In the genomic region with DNA sequence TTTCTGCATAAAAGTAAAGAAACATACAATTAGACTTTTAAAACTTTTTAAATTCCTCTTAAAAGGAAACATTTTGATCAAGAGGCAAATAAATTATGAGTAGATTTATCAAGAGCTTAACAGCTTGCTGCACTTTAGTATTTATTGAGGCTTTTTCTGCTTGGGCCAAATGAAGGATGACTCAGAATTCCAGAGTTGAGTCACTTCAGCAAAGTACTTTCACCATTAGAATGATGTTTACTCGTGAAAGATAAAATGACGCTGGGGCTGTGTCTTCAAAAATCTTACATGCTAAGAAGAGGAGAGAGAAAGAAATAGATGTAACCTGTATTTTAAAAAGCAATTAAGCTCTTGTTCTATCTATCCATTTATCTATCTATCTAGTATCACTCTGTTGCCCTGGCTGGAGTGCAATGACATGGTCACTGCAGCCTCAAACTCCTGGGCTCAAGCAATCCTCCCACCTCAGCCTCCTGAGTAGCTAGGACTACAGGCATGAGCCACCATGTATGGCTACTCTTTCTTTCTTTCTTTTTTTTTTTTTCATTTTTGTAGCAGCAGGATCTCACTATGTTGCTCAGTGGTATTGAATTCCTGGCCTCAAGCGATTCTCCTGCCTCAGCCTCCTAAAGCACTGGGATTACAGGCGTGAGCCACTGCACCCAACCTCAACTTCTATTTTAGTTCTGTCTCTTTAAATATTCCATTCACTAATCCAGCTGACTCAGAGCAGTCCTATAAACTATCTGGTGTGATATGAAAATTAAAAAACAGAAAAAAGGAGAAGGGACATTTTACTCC, we compare ENCODE assay signal across 9 cellular contexts.
DNase-seq lines count a peak whose midpoint lies in the region; ATAC-seq and TF ChIP-seq lines count a peak whose summit lies in the region.
"Had no signal": no experiment of that assay in that cellular context is flagged by ENCODE, and none has a peak within 500 bp of the region (broad histone marks: within the 10 kb centered on the region; RNA-seq: fewer than 3 reads in every experiment).

No MANE protein-coding gene starts in this region.

- H3K4me1 ChIP-seq in spleen: peaks cover 0 to 20% (median 9%) of the 10 kb centered on the region in 6 donors

- TF ChIP-seq CTCF in AG09319 (IDR thresholded peaks at IDR 0.05; ENCODE audit: low read depth, low read length) (no peak), spleen (IDR thresholded peaks at IDR 0.05 in 8 of 11, conservative IDR thresholded peaks at IDR 0.05 in 3 of 11) (no peak)

- H3K27me3 ChIP-seq in spleen (replicated peaks in 1 of 7): no peaks in the 10 kb centered on the region
- H3K27me3 ChIP-seq: cardiac muscle cell had no signal

- H3K27ac ChIP-seq in spleen: no peak overlapping the region
- H3K27ac ChIP-seq: cardiac muscle cell had no signal

- intact Hi-C loops in spleen (cut with DNase I; ENCODE audit: low total_unique reads): no loop called here

- no peak overlapping the region for H3K4me3 ChIP-seq in spleen
- H3K4me3 ChIP-seq: cardiac muscle cell had no signal

- TF ChIP-seq POLR2A in spleen (IDR thresholded peaks at IDR 0.05): no peak

- WGBS in spleen, 5 donors: 73 to 89% (median 82%) methylated on average over 4 of the region's 4 CpGs

- ATAC-seq in GM21786 (IDR thresholded peaks at IDR 0.05; ENCODE audit: unreplicated experiment): peak; percentile 88
- ATAC-seq in SK-N-SH treated with all-trans-retinoic acid at 6 μM for 48 hours: peak; percentile 87
- ATAC-seq in GM19328 (IDR thresholded peaks at IDR 0.05; ENCODE audit: unreplicated experiment): no peak

- peaks cover 0 to 29% (median 0%) of the 10 kb centered on the region in 6 donors for H3K36me3 ChIP-seq in spleen
- H3K36me3 ChIP-seq: cardiac muscle cell had no signal

- DNase-seq in AG09319 (ENCODE audit: extremely low read depth, low read depth): peak; percentile 49
- peak; percentile 95 for DNase-seq in iris pigment epithelial cell (ENCODE audit: low read depth)
- no peak for DNase-seq in mucosa of gallbladder (ENCODE audit: low spot score)
- no peak for DNase-seq in NCI-H1105 (lab: John Stamatoyannopoulos, UW)
- no peak for DNase-seq in spleen

- H3K9me3 ChIP-seq in spleen: no peaks in the 10 kb centered on the region

TF ChIP-seq in SK-N-SH treated with all-trans-retinoic acid at 6 μM for 48 hours, 23 proteins besides CTCF, POLR2A, EP300 and RAD21:
- TF ChIP-seq ZC3H10 (CRISPR knock-in tag; IDR thresholded peaks at IDR 0.05) (0 out of 2 replicates have a peak, but pooled peaks have one; percentile 11), BACH2 (CRISPR knock-in tag; IDR thresholded peaks at IDR 0.05; ENCODE audit: borderline replicate concordance) (no peak), ISL1 (CRISPR knock-in tag; IDR thresholded peaks at IDR 0.05) (peak; percentile 82)

Comparison
In these comparisons a context has a peak if more than half of its experiments do, and no peak if none do; other contexts are left out.
1. DNase-seq: peak in AG09319 (single experiment) and iris pigment epithelial cell (single experiment); none in mucosa of gallbladder (single experiment), NCI-H1105 (single experiment) and spleen (single experiment).